Comparison of ENCODE assay signal across 12 cellular contexts in the genomic region with DNA sequence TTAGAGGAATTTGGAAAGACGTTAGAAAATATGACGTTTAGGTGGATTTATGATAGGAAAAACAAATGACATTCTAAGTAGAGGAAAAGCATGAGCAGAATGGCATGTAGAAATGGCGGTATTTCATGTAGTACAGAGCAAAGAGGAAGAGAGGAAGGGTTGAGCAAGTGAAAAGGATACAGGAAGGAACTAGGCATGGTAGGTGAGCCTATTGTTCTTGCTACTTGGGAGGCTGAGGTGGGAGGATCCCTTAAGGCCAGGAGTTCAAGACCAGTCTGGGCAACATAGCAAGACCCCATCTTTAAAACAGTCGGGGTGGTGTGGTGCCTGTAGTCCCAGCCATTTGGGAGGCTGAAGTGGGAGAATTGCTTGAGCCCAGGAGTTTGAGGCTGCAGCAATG. TPM values are rescaled to one million over a fixed set of nuclear protein-coding genes. Genes with fewer than 3 reads are reported as not detected.
DNase-seq lines count a peak whose midpoint lies in the region; ATAC-seq and TF ChIP-seq lines count a peak whose summit lies in the region.
"Had no signal": no experiment of that assay in that cellular context is flagged by ENCODE, and none has a peak within 500 bp of the region (broad histone marks: within the 10 kb centered on the region; RNA-seq: fewer than 3 reads in every experiment).

No MANE protein-coding gene starts in this region.

- intact Hi-C loops in Panc1 (cut with micrococcal nuclease; ENCODE audit: unreplicated experiment) (no loop called here), Right ventricle myocardium superior (cut with DNase I) (no loop called here)

- no peaks in the 10 kb centered on the region for H3K27me3 ChIP-seq in Panc1 (ENCODE audit: control insufficient read depth, insufficient read depth, low read length)
- H3K27me3 ChIP-seq: sigmoid colon had no signal

- peak overlapping the region; percentile 100 for H3K27ac Mint-ChIP-seq in activated CD4-positive, alpha-beta T cell treated with anti-CD3 and anti-CD28 coated beads, Interleukin-2, amount 10 ng/mL, durations not matched to agents 7 days and 5 days
- H3K27ac Mint-ChIP-seq in stimulated activated memory B cell treated with anti-CD40 and anti-IgM and Interleukin-4, amounts not matched to agents 10 μg/mL and 1 μg/mL and 100 μg/mL, for 72 hours = peak overlapping the region; percentile 99

- peak overlapping the region; percentile 97; the same call in 1 of the 2 replicates for H3K27ac ChIP-seq in Panc1 (ENCODE audit: low read length)

- H3K4me3 Mint-ChIP-seq in activated CD4-positive, alpha-beta T cell treated with anti-CD3 and anti-CD28 coated beads, Interleukin-2, amount 10 ng/mL, durations not matched to agents 7 days and 5 days = peak overlapping the region; percentile 93
- H3K4me3 Mint-ChIP-seq in stimulated activated memory B cell treated with anti-CD40 and anti-IgM and Interleukin-4, amounts not matched to agents 10 μg/mL and 1 μg/mL and 100 μg/mL, for 72 hours = peak overlapping the region; percentile 92

- H3K4me1 Mint-ChIP-seq in activated CD4-positive, alpha-beta T cell treated with anti-CD3 and anti-CD28 coated beads, Interleukin-2, amount 10 ng/mL, durations not matched to agents 7 days and 5 days = peaks cover 39% of the 10 kb centered on the region
- peaks cover 34% of the 10 kb centered on the region for H3K4me1 Mint-ChIP-seq in stimulated activated memory B cell treated with anti-CD40 and anti-IgM and Interleukin-4, amounts not matched to agents 10 μg/mL and 1 μg/mL and 100 μg/mL, for 72 hours

- H3K9me3 Mint-ChIP-seq in activated CD4-positive, alpha-beta T cell treated with anti-CD3 and anti-CD28 coated beads, Interleukin-2, amount 10 ng/mL, durations not matched to agents 7 days and 5 days = peaks cover 2% of the 10 kb centered on the region
- H3K9me3 Mint-ChIP-seq in stimulated activated memory B cell treated with anti-CD40 and anti-IgM and Interleukin-4, amounts not matched to agents 10 μg/mL and 1 μg/mL and 100 μg/mL, for 72 hours = peaks cover 5% of the 10 kb centered on the region

- in situ Hi-C loops in Panc1 (cut with HindIII; ENCODE audit: low pct_unique_long_range_greater_than_20kb, low sequenced_read_pairs) = no loop called here

- H3K27me3 Mint-ChIP-seq in activated CD4-positive, alpha-beta T cell treated with anti-CD3 and anti-CD28 coated beads, Interleukin-2, amount 10 ng/mL, durations not matched to agents 7 days and 5 days = no peaks in the 10 kb centered on the region
- no peaks in the 10 kb centered on the region for H3K27me3 Mint-ChIP-seq in stimulated activated memory B cell treated with anti-CD40 and anti-IgM and Interleukin-4, amounts not matched to agents 10 μg/mL and 1 μg/mL and 100 μg/mL, for 72 hours

- DNase-seq in activated CD4-positive, alpha-beta T cell treated with anti-CD3 and anti-CD28 coated beads, Interleukin-2, amount 10 ng/mL, durations not matched to agents 7 days and 5 days = no peak
- no peak for DNase-seq in activated CD4-positive, alpha-beta T cell treated with anti-CD3 and anti-CD28 coated beads, Interleukin-2, amount 50 U/mL, for 48 hours
- DNase-seq in Panc1 (ENCODE audit: low read depth, low spot score) (no peak), fibroblast of the aortic adventitia (ENCODE audit: low read depth) (no peak), Right ventricle myocardium superior (no peak)
- DNase-seq: NCI-H524 treated with DMSO at 0.1 percent for 48 hours, sigmoid colon had no signal

- ATAC-seq in Panc1 = no peak
- ATAC-seq in stimulated activated memory B cell treated with anti-CD40 and anti-IgM and Interleukin-4, amounts not matched to agents 10 μg/mL and 1 μg/mL and 100 μg/mL, for 72 hours = no peak
- no peak for ATAC-seq in GM18907 (IDR thresholded peaks at IDR 0.05; ENCODE audit: unreplicated experiment)
- no peak for ATAC-seq in GM19463 (IDR thresholded peaks at IDR 0.05; ENCODE audit: unreplicated experiment)
- no peak for ATAC-seq in Right ventricle myocardium superior (ENCODE audit: poor library complexity)

- POLR2A ChIA-PET in activated CD4-positive, alpha-beta T cell treated with anti-CD3 and anti-CD28 coated beads, Interleukin-2, amount 10 ng/mL, durations not matched to agents 7 days and 5 days (lab: Charles Lee) = no interaction called here
- POLR2A ChIA-PET in Panc1 (lab: Charles Lee) = no interaction called here

- H3K4me1 ChIP-seq in Panc1 (ENCODE audit: control insufficient read depth, insufficient read depth, low read length) = peaks cover 3% of the 10 kb centered on the region; the same call in 1 of the 2 replicates

- H3K36me3 ChIP-seq in Panc1 (ENCODE audit: control insufficient read depth, insufficient read depth, low read length) = peaks cover 5% of the 10 kb centered on the region; the same call in 1 of the 2 replicates
- H3K36me3 ChIP-seq: sigmoid colon had no signal

- H3K9me3 ChIP-seq in Panc1 (ENCODE audit: control insufficient read depth, insufficient read depth, low read depth, low read length) = no peaks in the 10 kb centered on the region
- H3K9me3 ChIP-seq: sigmoid colon had no signal

- peak overlapping the region; percentile 79 to 100; a peak in 3 of 4 replicates for H3K4me3 ChIP-seq in Panc1 (ENCODE audit: low read depth in 2 of 2, low read length in 2 of 2)
- H3K4me3 ChIP-seq in fibroblast of the aortic adventitia (ENCODE audit: low read depth, low read length) = peak overlapping the region; percentile 98

- no TSS peak for BruUV-seq in Panc1 (replicated peaks; lab: Mats Ljungman, UMichigan)

- CTCF ChIA-PET in activated CD4-positive, alpha-beta T cell treated with anti-CD3 and anti-CD28 coated beads, Interleukin-2, amount 10 ng/mL, durations not matched to agents 7 days and 5 days (lab: Charles Lee) = interaction anchor here (1.2 kb wide), 1 partner anchor 73 kb away, joined by 3 read pairs; no protein-coding TSS in a partner anchor
- CTCF ChIA-PET in Panc1 (lab: Charles Lee) = no interaction called here

- TF ChIP-seq CTCF in Panc1 (IDR thresholded peaks at IDR 0.05) (no peak), fibroblast of the aortic adventitia (IDR thresholded peaks at IDR 0.05; ENCODE audit: insufficient read depth, low read length) (no peak)

- H3K36me3 Mint-ChIP-seq in activated CD4-positive, alpha-beta T cell treated with anti-CD3 and anti-CD28 coated beads, Interleukin-2, amount 10 ng/mL, durations not matched to agents 7 days and 5 days (ENCODE audit: low read depth) = peaks cover 15% of the 10 kb centered on the region
- peaks cover 33% of the 10 kb centered on the region for H3K36me3 Mint-ChIP-seq in stimulated activated memory B cell treated with anti-CD40 and anti-IgM and Interleukin-4, amounts not matched to agents 10 μg/mL and 1 μg/mL and 100 μg/mL, for 72 hours

RNA-seq across cellular contexts. Expression of gene GTPBP10, which starts 1.2 kb away (rescaled TPM):
- total RNA-seq in activated CD4-positive, alpha-beta T cell treated with anti-CD3 and anti-CD28 coated beads, Interleukin-2, amount 10 ng/mL, durations not matched to agents 7 days and 5 days = 10 to 100 TPM; 24.0 to 30.1 TPM
- total RNA-seq in Panc1 (2021; ENCODE audit: unreplicated experiment) (23.7 TPM), fibroblast of the aortic adventitia (ENCODE audit: low replicate concordance) (23.2 and 26.6 TPM in 2 replicates), Right ventricle myocardium superior (28.1 TPM)
- polyA plus RNA-seq in Panc1 (2012; ENCODE audit: insufficient read length) = 9.1 TPM

RNA-seq across cellular contexts. Expression of gene FAM237B, which starts 26.7 kb away (rescaled TPM):
- not detected for total RNA-seq in activated CD4-positive, alpha-beta T cell treated with anti-CD3 and anti-CD28 coated beads, Interleukin-2, amount 10 ng/mL, durations not matched to agents 7 days and 5 days
- not detected for total RNA-seq in Panc1 (2021; ENCODE audit: unreplicated experiment)
- not detected for polyA plus RNA-seq in Panc1 (2012; ENCODE audit: insufficient read length)
- total RNA-seq in fibroblast of the aortic adventitia (ENCODE audit: low replicate concordance) = not detected in 2 replicates
- total RNA-seq in Right ventricle myocardium superior = not detected
- total RNA-seq: sigmoid colon, urinary bladder had no signal
- polyA plus RNA-seq: AG04450, urinary bladder had no signal

RNA-seq across cellular contexts. Expression of gene CLDN12, which starts 55.5 kb away (rescaled TPM):
- total RNA-seq in activated CD4-positive, alpha-beta T cell treated with anti-CD3 and anti-CD28 coated beads, Interleukin-2, amount 10 ng/mL, durations not matched to agents 7 days and 5 days = 1 to 10 TPM; 2.4 TPM
- 25.5 TPM for total RNA-seq in Panc1 (2021; ENCODE audit: unreplicated experiment)
- polyA plus RNA-seq in Panc1 (2012; ENCODE audit: insufficient read length) = 25.3 TPM
- total RNA-seq in fibroblast of the aortic adventitia (ENCODE audit: low replicate concordance) = 10.5 and 47.1 TPM in 2 replicates
- 38.1 TPM for total RNA-seq in Right ventricle myocardium superior
